Comparison of ENCODE assay signal across 1 cellular context in the genomic region with DNA sequence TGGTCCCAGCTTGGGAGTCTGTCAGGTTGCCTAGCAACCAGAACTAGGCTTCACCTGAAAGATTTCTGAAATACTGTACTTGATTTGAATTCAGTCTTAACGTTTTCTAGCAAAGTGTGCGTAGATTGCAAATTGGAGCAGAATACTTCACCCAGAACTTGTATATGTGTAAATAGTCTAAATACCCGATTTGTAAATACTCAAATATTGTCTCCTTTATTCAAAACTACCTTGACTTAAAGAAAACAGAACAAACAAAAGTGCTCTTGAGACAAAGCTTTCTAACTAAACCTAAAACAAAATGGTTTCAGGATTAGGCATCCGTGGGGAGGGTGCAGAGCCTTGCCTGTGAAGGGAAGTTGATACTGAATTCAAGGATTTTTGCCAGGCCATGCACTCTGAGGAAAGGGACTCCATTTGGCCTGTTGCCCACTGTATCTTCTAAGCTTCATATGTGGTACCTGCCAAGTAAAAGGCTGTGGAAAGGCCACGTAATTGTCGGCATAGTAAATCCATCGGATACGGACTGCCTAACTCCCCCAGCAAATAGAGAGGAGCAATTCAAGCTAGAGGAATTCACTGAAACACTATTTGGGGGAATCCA.
A peak's percentile ranks its signal among the peaks of the same experiment; 100 is the strongest.
TF ChIP-seq lines count a peak whose summit lies in the region.

No MANE protein-coding gene starts in this region.

TF ChIP-seq in HepG2, 621 proteins besides CTCF, POLR2A, EP300 and RAD21 (continued from another document and continues in another):
- TF ChIP-seq, protein P1, sequence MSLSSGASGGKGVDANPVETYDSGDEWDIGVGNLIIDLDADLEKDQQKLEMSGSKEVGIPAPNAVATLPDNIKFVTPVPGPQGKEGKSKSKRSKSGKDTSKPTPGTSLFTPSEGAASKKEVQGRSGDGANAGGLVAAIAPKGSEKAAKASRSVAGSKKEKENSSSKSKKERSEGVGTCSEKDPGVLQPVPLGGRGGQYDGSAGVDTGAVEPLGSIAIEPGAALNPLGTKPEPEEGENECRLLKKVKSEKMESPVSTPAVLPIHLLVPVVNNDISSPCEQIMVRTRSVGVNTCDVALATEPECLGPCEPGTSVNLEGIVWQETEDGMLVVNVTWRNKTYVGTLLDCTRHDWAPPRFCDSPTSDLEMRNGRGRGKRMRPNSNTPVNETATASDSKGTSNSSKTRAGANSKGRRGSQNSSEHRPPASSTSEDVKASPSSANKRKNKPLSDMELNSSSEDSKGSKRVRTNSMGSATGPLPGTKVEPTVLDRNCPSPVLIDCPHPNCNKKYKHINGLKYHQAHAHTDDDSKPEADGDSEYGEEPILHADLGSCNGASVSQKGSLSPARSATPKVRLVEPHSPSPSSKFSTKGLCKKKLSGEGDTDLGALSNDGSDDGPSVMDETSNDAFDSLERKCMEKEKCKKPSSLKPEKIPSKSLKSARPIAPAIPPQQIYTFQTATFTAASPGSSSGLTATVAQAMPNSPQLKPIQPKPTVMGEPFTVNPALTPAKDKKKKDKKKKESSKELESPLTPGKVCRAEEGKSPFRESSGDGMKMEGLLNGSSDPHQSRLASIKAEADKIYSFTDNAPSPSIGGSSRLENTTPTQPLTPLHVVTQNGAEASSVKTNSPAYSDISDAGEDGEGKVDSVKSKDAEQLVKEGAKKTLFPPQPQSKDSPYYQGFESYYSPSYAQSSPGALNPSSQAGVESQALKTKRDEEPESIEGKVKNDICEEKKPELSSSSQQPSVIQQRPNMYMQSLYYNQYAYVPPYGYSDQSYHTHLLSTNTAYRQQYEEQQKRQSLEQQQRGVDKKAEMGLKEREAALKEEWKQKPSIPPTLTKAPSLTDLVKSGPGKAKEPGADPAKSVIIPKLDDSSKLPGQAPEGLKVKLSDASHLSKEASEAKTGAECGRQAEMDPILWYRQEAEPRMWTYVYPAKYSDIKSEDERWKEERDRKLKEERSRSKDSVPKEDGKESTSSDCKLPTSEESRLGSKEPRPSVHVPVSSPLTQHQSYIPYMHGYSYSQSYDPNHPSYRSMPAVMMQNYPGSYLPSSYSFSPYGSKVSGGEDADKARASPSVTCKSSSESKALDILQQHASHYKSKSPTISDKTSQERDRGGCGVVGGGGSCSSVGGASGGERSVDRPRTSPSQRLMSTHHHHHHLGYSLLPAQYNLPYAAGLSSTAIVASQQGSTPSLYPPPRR (CRISPR knock-in tag; IDR thresholded peaks at IDR 0.05; ENCODE audit: borderline replicate concordance) = no peak
- no peak for TF ChIP-seq NR3C1 (CRISPR knock-in tag; IDR thresholded peaks at IDR 0.05)
- no peak for TF ChIP-seq ZSCAN29 (CRISPR knock-in tag; conservative IDR thresholded peaks at IDR 0.05)
- TF ChIP-seq ZNF468 (CRISPR knock-in tag; IDR thresholded peaks at IDR 0.05) = no peak
- no peak for TF ChIP-seq STAG1 (CRISPR knock-in tag; IDR thresholded peaks at IDR 0.05)
- no peak for TF ChIP-seq MAFK (conservative IDR thresholded peaks at IDR 0.05 in 1 of 2, IDR thresholded peaks at IDR 0.05 in 1 of 2; ENCODE audit: low read length in 2 of 2)
- no peak for TF ChIP-seq ZNF777 (CRISPR knock-in tag; IDR thresholded peaks at IDR 0.05)
- TF ChIP-seq ZNF331 (CRISPR knock-in tag; IDR thresholded peaks at IDR 0.05) = no peak
- TF ChIP-seq, protein P2, sequence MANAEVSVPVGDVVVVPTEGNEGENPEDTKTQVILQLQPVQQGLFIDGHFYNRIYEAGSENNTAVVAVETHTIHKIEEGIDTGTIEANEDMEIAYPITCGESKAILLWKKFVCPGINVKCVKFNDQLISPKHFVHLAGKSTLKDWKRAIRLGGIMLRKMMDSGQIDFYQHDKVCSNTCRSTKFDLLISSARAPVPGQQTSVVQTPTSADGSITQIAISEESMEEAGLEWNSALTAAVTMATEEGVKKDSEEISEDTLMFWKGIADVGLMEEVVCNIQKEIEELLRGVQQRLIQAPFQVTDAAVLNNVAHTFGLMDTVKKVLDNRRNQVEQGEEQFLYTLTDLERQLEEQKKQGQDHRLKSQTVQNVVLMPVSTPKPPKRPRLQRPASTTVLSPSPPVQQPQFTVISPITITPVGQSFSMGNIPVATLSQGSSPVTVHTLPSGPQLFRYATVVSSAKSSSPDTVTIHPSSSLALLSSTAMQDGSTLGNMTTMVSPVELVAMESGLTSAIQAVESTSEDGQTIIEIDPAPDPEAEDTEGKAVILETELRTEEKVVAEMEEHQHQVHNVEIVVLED (CRISPR knock-in tag; IDR thresholded peaks at IDR 0.05; ENCODE audit: borderline replicate concordance) = no peak
- no peak for TF ChIP-seq TBP (CRISPR knock-in tag; IDR thresholded peaks at IDR 0.05)
- TF ChIP-seq, protein P3, sequence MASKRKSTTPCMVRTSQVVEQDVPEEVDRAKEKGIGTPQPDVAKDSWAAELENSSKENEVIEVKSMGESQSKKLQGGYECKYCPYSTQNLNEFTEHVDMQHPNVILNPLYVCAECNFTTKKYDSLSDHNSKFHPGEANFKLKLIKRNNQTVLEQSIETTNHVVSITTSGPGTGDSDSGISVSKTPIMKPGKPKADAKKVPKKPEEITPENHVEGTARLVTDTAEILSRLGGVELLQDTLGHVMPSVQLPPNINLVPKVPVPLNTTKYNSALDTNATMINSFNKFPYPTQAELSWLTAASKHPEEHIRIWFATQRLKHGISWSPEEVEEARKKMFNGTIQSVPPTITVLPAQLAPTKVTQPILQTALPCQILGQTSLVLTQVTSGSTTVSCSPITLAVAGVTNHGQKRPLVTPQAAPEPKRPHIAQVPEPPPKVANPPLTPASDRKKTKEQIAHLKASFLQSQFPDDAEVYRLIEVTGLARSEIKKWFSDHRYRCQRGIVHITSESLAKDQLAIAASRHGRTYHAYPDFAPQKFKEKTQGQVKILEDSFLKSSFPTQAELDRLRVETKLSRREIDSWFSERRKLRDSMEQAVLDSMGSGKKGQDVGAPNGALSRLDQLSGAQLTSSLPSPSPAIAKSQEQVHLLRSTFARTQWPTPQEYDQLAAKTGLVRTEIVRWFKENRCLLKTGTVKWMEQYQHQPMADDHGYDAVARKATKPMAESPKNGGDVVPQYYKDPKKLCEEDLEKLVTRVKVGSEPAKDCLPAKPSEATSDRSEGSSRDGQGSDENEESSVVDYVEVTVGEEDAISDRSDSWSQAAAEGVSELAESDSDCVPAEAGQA (IDR thresholded peaks at IDR 0.05; ENCODE audit: low read depth) = 0 out of 2 replicates have a peak, but pooled peaks have one; percentile 3
- TF ChIP-seq, protein P3 (CRISPR knock-in tag; IDR thresholded peaks at IDR 0.05; ENCODE audit: borderline replicate concordance) = no peak
- no peak for TF ChIP-seq ZKSCAN1 (IDR thresholded peaks at IDR 0.05; ENCODE audit: low read length)
- no peak for TF ChIP-seq ZNF660 (CRISPR knock-in tag; IDR thresholded peaks at IDR 0.05; ENCODE audit: borderline replicate concordance, low read depth)
- peak; percentile 64; the same call in 1 of the 2 replicates for TF ChIP-seq ZBTB38 (CRISPR knock-in tag; IDR thresholded peaks at IDR 0.05)
- no peak for TF ChIP-seq ZFX (CRISPR knock-in tag; IDR thresholded peaks at IDR 0.05; ENCODE audit: low read depth)
- TF ChIP-seq, protein P4, sequence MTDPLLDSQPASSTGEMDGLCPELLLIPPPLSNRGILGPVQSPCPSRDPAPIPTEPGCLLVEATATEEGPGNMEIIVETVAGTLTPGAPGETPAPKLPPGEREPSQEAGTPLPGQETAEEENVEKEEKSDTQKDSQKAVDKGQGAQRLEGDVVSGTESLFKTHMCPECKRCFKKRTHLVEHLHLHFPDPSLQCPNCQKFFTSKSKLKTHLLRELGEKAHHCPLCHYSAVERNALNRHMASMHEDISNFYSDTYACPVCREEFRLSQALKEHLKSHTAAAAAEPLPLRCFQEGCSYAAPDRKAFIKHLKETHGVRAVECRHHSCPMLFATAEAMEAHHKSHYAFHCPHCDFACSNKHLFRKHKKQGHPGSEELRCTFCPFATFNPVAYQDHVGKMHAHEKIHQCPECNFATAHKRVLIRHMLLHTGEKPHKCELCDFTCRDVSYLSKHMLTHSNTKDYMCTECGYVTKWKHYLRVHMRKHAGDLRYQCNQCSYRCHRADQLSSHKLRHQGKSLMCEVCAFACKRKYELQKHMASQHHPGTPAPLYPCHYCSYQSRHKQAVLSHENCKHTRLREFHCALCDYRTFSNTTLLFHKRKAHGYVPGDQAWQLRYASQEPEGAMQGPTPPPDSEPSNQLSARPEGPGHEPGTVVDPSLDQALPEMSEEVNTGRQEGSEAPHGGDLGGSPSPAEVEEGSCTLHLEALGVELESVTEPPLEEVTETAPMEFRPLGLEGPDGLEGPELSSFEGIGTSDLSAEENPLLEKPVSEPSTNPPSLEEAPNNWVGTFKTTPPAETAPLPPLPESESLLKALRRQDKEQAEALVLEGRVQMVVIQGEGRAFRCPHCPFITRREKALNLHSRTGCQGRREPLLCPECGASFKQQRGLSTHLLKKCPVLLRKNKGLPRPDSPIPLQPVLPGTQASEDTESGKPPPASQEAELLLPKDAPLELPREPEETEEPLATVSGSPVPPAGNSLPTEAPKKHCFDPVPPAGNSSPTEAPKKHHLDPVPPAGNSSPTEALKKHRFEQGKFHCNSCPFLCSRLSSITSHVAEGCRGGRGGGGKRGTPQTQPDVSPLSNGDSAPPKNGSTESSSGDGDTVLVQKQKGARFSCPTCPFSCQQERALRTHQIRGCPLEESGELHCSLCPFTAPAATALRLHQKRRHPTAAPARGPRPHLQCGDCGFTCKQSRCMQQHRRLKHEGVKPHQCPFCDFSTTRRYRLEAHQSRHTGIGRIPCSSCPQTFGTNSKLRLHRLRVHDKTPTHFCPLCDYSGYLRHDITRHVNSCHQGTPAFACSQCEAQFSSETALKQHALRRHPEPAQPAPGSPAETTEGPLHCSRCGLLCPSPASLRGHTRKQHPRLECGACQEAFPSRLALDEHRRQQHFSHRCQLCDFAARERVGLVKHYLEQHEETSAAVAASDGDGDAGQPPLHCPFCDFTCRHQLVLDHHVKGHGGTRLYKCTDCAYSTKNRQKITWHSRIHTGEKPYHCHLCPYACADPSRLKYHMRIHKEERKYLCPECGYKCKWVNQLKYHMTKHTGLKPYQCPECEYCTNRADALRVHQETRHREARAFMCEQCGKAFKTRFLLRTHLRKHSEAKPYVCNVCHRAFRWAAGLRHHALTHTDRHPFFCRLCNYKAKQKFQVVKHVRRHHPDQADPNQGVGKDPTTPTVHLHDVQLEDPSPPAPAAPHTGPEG (CRISPR knock-in tag; IDR thresholded peaks at IDR 0.05) = no peak
- TF ChIP-seq, protein P5, sequence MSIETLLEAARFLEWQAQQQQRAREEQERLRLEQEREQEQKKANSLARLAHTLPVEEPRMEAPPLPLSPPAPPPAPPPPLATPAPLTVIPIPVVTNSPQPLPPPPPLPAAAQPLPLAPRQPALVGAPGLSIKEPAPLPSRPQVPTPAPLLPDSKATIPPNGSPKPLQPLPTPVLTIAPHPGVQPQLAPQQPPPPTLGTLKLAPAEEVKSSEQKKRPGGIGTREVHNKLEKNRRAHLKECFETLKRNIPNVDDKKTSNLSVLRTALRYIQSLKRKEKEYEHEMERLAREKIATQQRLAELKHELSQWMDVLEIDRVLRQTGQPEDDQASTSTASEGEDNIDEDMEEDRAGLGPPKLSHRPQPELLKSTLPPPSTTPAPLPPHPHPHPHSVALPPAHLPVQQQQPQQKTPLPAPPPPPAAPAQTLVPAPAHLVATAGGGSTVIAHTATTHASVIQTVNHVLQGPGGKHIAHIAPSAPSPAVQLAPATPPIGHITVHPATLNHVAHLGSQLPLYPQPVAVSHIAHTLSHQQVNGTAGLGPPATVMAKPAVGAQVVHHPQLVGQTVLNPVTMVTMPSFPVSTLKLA (IDR thresholded peaks at IDR 0.05) = no peak; the same call in 1 of the 2 replicates
- TF ChIP-seq THAP11 (CRISPR knock-in tag; IDR thresholded peaks at IDR 0.05) = no peak
- TF ChIP-seq, protein P6, sequence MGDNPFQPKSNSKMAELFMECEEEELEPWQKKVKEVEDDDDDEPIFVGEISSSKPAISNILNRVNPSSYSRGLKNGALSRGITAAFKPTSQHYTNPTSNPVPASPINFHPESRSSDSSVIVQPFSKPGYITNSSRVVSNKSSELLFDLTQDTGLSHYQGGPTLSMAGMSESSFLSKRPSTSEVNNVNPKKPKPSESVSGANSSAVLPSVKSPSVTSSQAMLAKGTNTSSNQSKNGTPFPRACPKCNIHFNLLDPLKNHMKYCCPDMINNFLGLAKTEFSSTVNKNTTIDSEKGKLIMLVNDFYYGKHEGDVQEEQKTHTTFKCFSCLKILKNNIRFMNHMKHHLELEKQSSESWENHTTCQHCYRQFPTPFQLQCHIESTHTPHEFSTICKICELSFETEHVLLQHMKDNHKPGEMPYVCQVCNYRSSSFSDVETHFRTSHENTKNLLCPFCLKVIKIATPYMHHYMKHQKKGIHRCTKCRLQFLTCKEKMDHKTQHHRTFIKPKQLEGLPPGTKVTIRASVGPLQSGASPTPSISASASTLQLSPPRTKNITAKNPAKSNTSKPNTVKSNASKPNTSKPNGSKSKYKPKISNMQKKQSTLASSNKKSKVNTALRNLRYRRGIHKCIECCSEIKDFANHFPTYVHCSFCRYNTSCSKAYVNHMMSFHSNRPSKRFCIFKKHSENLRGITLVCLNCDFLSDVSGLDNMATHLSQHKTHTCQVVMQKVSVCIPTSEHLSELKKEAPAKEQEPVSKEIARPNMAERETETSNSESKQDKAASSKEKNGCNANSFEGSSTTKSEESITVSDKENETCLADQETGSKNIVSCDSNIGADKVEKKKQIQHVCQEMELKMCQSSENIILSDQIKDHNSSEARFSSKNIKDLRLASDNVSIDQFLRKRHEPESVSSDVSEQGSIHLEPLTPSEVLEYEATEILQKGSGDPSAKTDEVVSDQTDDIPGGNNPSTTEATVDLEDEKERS (CRISPR knock-in tag; IDR thresholded peaks at IDR 0.05) = no peak
- TF ChIP-seq JUND (CRISPR knock-in tag; IDR thresholded peaks at IDR 0.05) = no peak
